24 cellular contexts compared by ENCODE assay signal in the genomic region with DNA sequence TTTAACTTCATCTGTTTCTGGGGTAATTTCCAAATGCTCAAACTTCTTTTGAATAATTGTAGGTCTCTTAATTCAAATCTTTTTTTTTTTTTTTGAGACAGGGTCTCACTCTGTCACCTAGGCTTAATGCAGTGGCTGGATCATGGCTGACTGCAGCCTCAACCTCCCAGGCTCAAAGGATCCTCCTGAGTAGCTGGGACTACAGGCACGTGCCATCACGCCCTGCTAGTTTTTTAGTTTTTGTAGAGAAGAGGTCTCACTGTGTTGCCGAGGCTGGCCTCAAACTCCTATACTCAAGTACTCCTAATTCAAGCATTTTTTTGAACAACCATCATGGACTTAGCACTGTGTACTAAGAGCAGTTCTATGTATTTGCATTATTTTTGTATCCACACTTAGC. TPM values are rescaled to one million over a fixed set of nuclear protein-coding genes. Genes with fewer than 3 reads are reported as not detected.
DNase-seq lines count a peak whose midpoint lies in the region; ATAC-seq, FAIRE-seq and TF ChIP-seq lines count a peak whose summit lies in the region.
"Had no signal": no experiment of that assay in that cellular context is flagged by ENCODE, and none has a peak within 500 bp of the region (broad histone marks: within the 10 kb centered on the region; RNA-seq: fewer than 3 reads in every experiment).

No MANE protein-coding gene starts in this region.

- no peak for TF ChIP-seq CTCF in KMS-11 (conservative IDR thresholded peaks at IDR 0.05; ENCODE audit: low read depth, low read length)
- TF ChIP-seq CTCF in smooth muscle cell (IDR thresholded peaks at IDR 0.05; ENCODE audit: borderline replicate concordance, insufficient read depth, poor library complexity, severe bottlenecking), result no peak

- H2AFZ ChIP-seq in KMS-11 (ENCODE audit: low read depth) (peak overlapping the region; percentile 45; the same call in 1 of the 2 replicates), smooth muscle cell (ENCODE audit: low read depth) (no peak overlapping the region)

- peaks cover 9% of the 10 kb centered on the region for H3F3A ChIP-seq in smooth muscle cell (ENCODE audit: low read depth)

- peaks cover 47% of the 10 kb centered on the region for H3K4me1 Mint-ChIP-seq in activated T-cell treated with anti-CD3 and anti-CD28 coated beads, Interleukin-2, amount 50 U/mL, for 72 hours (ENCODE audit: low read depth)
- H3K4me1 Mint-ChIP-seq in T-helper 17 cell, result peaks cover 13% of the 10 kb centered on the region

- no peak for ATAC-seq in activated T-cell treated with anti-CD3 and anti-CD28 coated beads, Interleukin-2, amount 50 U/mL, for 72 hours (replicated peaks in 1 of 2)
- no peak for ATAC-seq in T-helper 17 cell
- ATAC-seq: left lobe of liver, Panc1, right cardiac atrium had no signal

- DNase-seq in activated T-cell treated with anti-CD3 and anti-CD28 coated beads, Interleukin-2, amount 50 U/mL, for 72 hours, result no peak
- no peak for DNase-seq in activated T-cell treated with anti-CD3 and anti-CD28 coated beads, Interleukin-2, amount 50 U/mL, for 48 hours
- DNase-seq in T-helper 17 cell, result no peak
- DNase-seq in smooth muscle cell (lab: John Stamatoyannopoulos, UW; ENCODE audit: unreplicated experiment), result no peak
- DNase-seq in GM19239 (ENCODE audit: insufficient read length, low spot score), result no peak
- no peak for DNase-seq in GF-D8 (lab: John Stamatoyannopoulos, UW)
- no peak for DNase-seq in activated CD4-positive, CD25-positive, alpha-beta regulatory T cell treated with anti-CD3 and anti-CD28 coated beads, Interleukin-2, amount 50 U/mL, for 72 hours
- DNase-seq: activated effector memory CD4-positive, alpha-beta T cell treated with Interleukin-2 at 50 U/mL for 16 hours; amniotic stem cell; hypothalamus; NCI-H1048; NCI-H1694 treated with DMSO at 0.1 percent for 48 hours; NCI-H524; posterior cingulate gyrus; right cardiac atrium; SIG-M5; stimulated activated CD4-positive, alpha-beta T cell treated with anti-CD3 and anti-CD28 coated beads, Interleukin-2, amount 100 ng/mL, for 48 hours; SW 1271; T1000 had no signal

- H3K9ac ChIP-seq in KMS-11 (peak overlapping the region; percentile 39; the same call in 1 of the 2 replicates), smooth muscle cell (ENCODE audit: low read depth) (no peak overlapping the region)

- FAIRE-seq in GM19239 (lab: Jason Lieb, UNC), result no peak
- FAIRE-seq: urothelium cell line had no signal

- peaks cover 4 to 5% of the 10 kb centered on the region in 2 donors for H3K36me3 Mint-ChIP-seq in activated T-cell treated with anti-CD3 and anti-CD28 coated beads, Interleukin-2, amount 50 U/mL, for 72 hours (ENCODE audit: insufficient read depth in 2 of 2)
- no peaks in the 10 kb centered on the region for H3K36me3 Mint-ChIP-seq in T-helper 17 cell (ENCODE audit: low read depth)

- no peaks in the 10 kb centered on the region for H3K9me3 Mint-ChIP-seq in activated T-cell treated with anti-CD3 and anti-CD28 coated beads, Interleukin-2, amount 50 U/mL, for 72 hours

- H3K36me3 ChIP-seq in KMS-11 (ENCODE audit: insufficient read depth), result no peaks in the 10 kb centered on the region
- no peaks in the 10 kb centered on the region for H3K36me3 ChIP-seq in smooth muscle cell (ENCODE audit: low read depth)

- H3K4me2 ChIP-seq in KMS-11 (peak overlapping the region; percentile 84), smooth muscle cell (peak overlapping the region; percentile 64)

- H3K4me3 ChIP-seq in KMS-11 (IDR thresholded peaks at IDR 0.05; ENCODE audit: insufficient read depth, low read depth, low read length) (no peak overlapping the region), smooth muscle cell (no peak overlapping the region)

- H3K79me2 ChIP-seq in KMS-11 (ENCODE audit: insufficient read depth, low read depth), result peaks cover 21% of the 10 kb centered on the region
- H3K79me2 ChIP-seq in smooth muscle cell (ENCODE audit: low read depth), result peaks cover 7% of the 10 kb centered on the region

- WGBS in smooth muscle cell (ENCODE audit: low lambda C conversion rate), result 90% methylated on average over 3 of the region's 3 CpGs

- H3K27me3 ChIP-seq in KMS-11 (ENCODE audit: insufficient read depth, low read depth), result no peaks in the 10 kb centered on the region
- no peaks in the 10 kb centered on the region for H3K27me3 ChIP-seq in smooth muscle cell (ENCODE audit: low read depth)

- H4K20me1 ChIP-seq in KMS-11 (ENCODE audit: insufficient read depth) (no peaks in the 10 kb centered on the region), smooth muscle cell (ENCODE audit: low read depth) (peaks cover 3% of the 10 kb centered on the region)

- peak overlapping the region; percentile 38 to 93 for H3K4me3 Mint-ChIP-seq in activated T-cell treated with anti-CD3 and anti-CD28 coated beads, Interleukin-2, amount 50 U/mL, for 72 hours
- no peak overlapping the region for H3K4me3 Mint-ChIP-seq in T-helper 17 cell

- no peaks in the 10 kb centered on the region for H3K9me3 ChIP-seq in T-helper 17 cell (ENCODE audit: control insufficient read depth, low read length, poor library complexity, severe bottlenecking)
- H3K9me3 ChIP-seq in smooth muscle cell (replicated peaks; ENCODE audit: low read depth), result no peaks in the 10 kb centered on the region

- H3K27ac Mint-ChIP-seq in activated T-cell treated with anti-CD3 and anti-CD28 coated beads, Interleukin-2, amount 50 U/mL, for 72 hours, result peak overlapping the region; percentile 97
- H3K27ac Mint-ChIP-seq in T-helper 17 cell, result peak overlapping the region; percentile 39

- H3K4me1 ChIP-seq in KMS-11 (ENCODE audit: low read depth, poor library complexity, severe bottlenecking) (peaks cover 44% of the 10 kb centered on the region), smooth muscle cell (ENCODE audit: low read depth) (peaks cover 22% of the 10 kb centered on the region)

- H3K27me3 Mint-ChIP-seq in activated T-cell treated with anti-CD3 and anti-CD28 coated beads, Interleukin-2, amount 50 U/mL, for 72 hours (ENCODE audit: low read depth), result peaks cover 5% of the 10 kb centered on the region
- H3K27me3 Mint-ChIP-seq in T-helper 17 cell, result no peaks in the 10 kb centered on the region

- peak overlapping the region; percentile 88 for H3K27ac ChIP-seq in KMS-11
- no peak overlapping the region for H3K27ac ChIP-seq in smooth muscle cell (ENCODE audit: low read depth)
- H3K27ac ChIP-seq: C4-2B had no signal

RNA-seq across cellular contexts. Expression of gene SIAH2, which starts 3.8 kb away (rescaled TPM):
- 100 to 1,000 TPM in 1 of 2 donors, 10 to 100 TPM in 1; 91.2 to 124 TPM for total RNA-seq in activated T-cell treated with anti-CD3 and anti-CD28 coated beads, Interleukin-2, amount 50 U/mL, for 72 hours
- total RNA-seq in T-helper 17 cell, result 10 to 100 TPM; 44.2 to 70.9 TPM
- 38.1 and 43.9 TPM in 2 replicates for total RNA-seq in smooth muscle cell
- 44.9 and 45.8 TPM in 2 replicates for polyA plus RNA-seq in smooth muscle cell
